8 cellular contexts compared by ENCODE assay signal in genomic region chr3:125141596-125142417, GRCh38.
DNase-seq lines count a peak whose midpoint lies in the region; ATAC-seq and TF ChIP-seq lines count a peak whose summit lies in the region.

No MANE protein-coding gene starts in this region.

- H3K27ac ChIP-seq in skeletal muscle tissue (ENCODE audit: low read depth, low read length): peak overlapping the region; percentile 64

- peak overlapping the region; percentile 89 for H3K27ac Mint-ChIP-seq in activated naive CD4-positive, alpha-beta T cell treated with anti-CD3 and anti-CD28 coated beads, Interleukin-2, amount 10 ng/mL, durations not matched to agents 7 days and 5 days

- TF ChIP-seq CTCF in GM13977 (IDR thresholded peaks at IDR 0.05; ENCODE audit: extremely low read depth, insufficient read depth, missing control alignments): peak; percentile 73

- H3K36me3 Mint-ChIP-seq in activated naive CD4-positive, alpha-beta T cell treated with anti-CD3 and anti-CD28 coated beads, Interleukin-2, amount 10 ng/mL, durations not matched to agents 7 days and 5 days: peaks cover 12% of the 10 kb centered on the region

- DNase-seq in GM13977 (ENCODE audit: low spot score): peak; percentile 79
- DNase-seq in NOMO-1 treated with dmso at 0.1 percent for 144 hours (lab: John Stamatoyannopoulos, UW; ENCODE audit: unreplicated experiment): peak; percentile 78
- peak; percentile 83 for DNase-seq in activated naive CD4-positive, alpha-beta T cell treated with anti-CD3 and anti-CD28 coated beads, Interleukin-2, amount 10 ng/mL, durations not matched to agents 7 days and 5 days
- DNase-seq in hepatic stellate cell (ENCODE audit: low spot score): peak; percentile 63
- no peak for DNase-seq in NCI-H1417 (lab: John Stamatoyannopoulos, UW)
- no peak for DNase-seq in cerebellum (ENCODE audit: low spot score)

- no peaks in the 10 kb centered on the region for H3K36me3 ChIP-seq in skeletal muscle tissue (ENCODE audit: control insufficient read depth in 3 of 3, insufficient read depth in 3 of 3, low read length in 3 of 3)

- H3K9ac ChIP-seq in skeletal muscle tissue (ENCODE audit: low read depth in 1 of 3, low read length in 3 of 3): peak overlapping the region in 2 of 3 donors; percentile 32 to 74

- H3K4me1 Mint-ChIP-seq in activated naive CD4-positive, alpha-beta T cell treated with anti-CD3 and anti-CD28 coated beads, Interleukin-2, amount 10 ng/mL, durations not matched to agents 7 days and 5 days: peaks cover 67% of the 10 kb centered on the region

- CTCF ChIA-PET in activated naive CD4-positive, alpha-beta T cell treated with anti-CD3 and anti-CD28 coated beads, Interleukin-2, amount 10 ng/mL, durations not matched to agents 7 days and 5 days (lab: Charles Lee): interaction anchor here (0.7 to 2.4 kb wide), 3 partner anchors 9 to 88 kb away, joined by 3 to 11 read pairs (median 4); no protein-coding TSS in a partner anchor

- peak overlapping the region; percentile 14 to 63 (median 32) for H3K4me3 ChIP-seq in skeletal muscle tissue (ENCODE audit: low read length in 3 of 3)

- ATAC-seq in HG02623 (IDR thresholded peaks at IDR 0.05; ENCODE audit: unreplicated experiment): peak; percentile 58

- H3K9me3 ChIP-seq in skeletal muscle tissue (ENCODE audit: control insufficient read depth in 3 of 3, low read length in 3 of 3): no peaks in the 10 kb centered on the region

- peaks cover 82% of the 10 kb centered on the region for H3K27me3 Mint-ChIP-seq in activated naive CD4-positive, alpha-beta T cell treated with anti-CD3 and anti-CD28 coated beads, Interleukin-2, amount 10 ng/mL, durations not matched to agents 7 days and 5 days

- in situ Hi-C loops in GM13977 (cut with MboI; ENCODE audit: low pct_unique_long_range_greater_than_20kb, low sequenced_read_pairs, unreplicated experiment): no loop called here

- H3K4me3 Mint-ChIP-seq in activated naive CD4-positive, alpha-beta T cell treated with anti-CD3 and anti-CD28 coated beads, Interleukin-2, amount 10 ng/mL, durations not matched to agents 7 days and 5 days: peak overlapping the region; percentile 68

- H3K4me1 ChIP-seq in skeletal muscle tissue (ENCODE audit: control insufficient read depth in 3 of 3, insufficient read depth in 3 of 3, low read length in 3 of 3): peaks cover 39 to 58% (median 45%) of the 10 kb centered on the region in 3 donors

- H3K9me3 Mint-ChIP-seq in activated naive CD4-positive, alpha-beta T cell treated with anti-CD3 and anti-CD28 coated beads, Interleukin-2, amount 10 ng/mL, durations not matched to agents 7 days and 5 days: no peaks in the 10 kb centered on the region

- H3K27me3 ChIP-seq in skeletal muscle tissue (ENCODE audit: control insufficient read depth in 3 of 3, insufficient read depth in 3 of 3, low read length in 3 of 3): no peaks in the 10 kb centered on the region

Comparison
In these comparisons a context has a peak if more than half of its experiments do, and no peak if none do; other contexts are left out.
1. DNase-seq: peak in GM13977 (single experiment), NOMO-1 treated with dmso at 0.1 percent for 144 hours (single experiment), activated naive CD4-positive, alpha-beta T cell treated with anti-CD3 and anti-CD28 coated beads, Interleukin-2, amount 10 ng/mL, durations not matched to agents 7 days and 5 days (single experiment) and hepatic stellate cell (single experiment); none in NCI-H1417 (0 of 3) and cerebellum (single experiment).